1 cellular context compared by ENCODE assay signal in the genomic region with DNA sequence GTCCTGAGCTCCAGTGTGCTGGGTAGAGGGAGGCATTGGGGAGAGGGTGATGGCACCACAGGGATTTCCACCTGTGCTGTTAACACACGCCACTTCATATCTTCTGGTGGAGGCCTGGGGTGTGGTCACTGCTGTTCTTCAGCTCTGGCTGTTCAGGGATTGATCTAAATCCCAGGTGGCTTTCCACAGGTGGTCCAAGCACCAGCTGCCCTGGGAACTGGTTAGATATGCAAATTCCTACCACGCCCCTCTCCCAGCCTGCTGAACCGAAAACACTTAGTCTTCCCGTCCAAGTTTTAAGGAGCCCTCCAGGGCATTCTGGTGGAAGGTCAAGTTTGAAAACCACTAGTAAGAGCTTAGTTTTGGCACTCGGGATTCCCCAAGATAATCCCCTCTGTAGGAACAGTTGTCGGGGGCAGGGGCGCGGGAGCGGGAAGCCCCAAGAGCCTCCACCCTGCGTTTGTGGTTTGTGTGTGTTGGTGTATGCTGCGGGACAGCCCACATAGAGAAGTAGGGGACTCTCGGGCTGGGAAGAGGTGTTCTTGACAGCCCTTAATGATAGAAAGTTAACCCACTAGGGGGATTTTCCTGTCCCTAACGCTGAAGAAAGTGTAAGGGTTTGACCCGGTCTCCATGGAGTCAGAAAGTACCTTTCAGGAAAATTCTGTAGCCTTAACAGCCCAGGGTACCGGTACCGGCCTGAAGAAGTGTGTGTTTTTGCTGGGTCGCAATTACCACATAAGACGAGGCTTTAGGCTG.
TF ChIP-seq lines count a peak whose summit lies in the region.

No MANE protein-coding gene starts in this region.

TF ChIP-seq in GM23338, 12 proteins besides CTCF, POLR2A, EP300 and RAD21 (continued from another document):
- TF ChIP-seq, protein P1, sequence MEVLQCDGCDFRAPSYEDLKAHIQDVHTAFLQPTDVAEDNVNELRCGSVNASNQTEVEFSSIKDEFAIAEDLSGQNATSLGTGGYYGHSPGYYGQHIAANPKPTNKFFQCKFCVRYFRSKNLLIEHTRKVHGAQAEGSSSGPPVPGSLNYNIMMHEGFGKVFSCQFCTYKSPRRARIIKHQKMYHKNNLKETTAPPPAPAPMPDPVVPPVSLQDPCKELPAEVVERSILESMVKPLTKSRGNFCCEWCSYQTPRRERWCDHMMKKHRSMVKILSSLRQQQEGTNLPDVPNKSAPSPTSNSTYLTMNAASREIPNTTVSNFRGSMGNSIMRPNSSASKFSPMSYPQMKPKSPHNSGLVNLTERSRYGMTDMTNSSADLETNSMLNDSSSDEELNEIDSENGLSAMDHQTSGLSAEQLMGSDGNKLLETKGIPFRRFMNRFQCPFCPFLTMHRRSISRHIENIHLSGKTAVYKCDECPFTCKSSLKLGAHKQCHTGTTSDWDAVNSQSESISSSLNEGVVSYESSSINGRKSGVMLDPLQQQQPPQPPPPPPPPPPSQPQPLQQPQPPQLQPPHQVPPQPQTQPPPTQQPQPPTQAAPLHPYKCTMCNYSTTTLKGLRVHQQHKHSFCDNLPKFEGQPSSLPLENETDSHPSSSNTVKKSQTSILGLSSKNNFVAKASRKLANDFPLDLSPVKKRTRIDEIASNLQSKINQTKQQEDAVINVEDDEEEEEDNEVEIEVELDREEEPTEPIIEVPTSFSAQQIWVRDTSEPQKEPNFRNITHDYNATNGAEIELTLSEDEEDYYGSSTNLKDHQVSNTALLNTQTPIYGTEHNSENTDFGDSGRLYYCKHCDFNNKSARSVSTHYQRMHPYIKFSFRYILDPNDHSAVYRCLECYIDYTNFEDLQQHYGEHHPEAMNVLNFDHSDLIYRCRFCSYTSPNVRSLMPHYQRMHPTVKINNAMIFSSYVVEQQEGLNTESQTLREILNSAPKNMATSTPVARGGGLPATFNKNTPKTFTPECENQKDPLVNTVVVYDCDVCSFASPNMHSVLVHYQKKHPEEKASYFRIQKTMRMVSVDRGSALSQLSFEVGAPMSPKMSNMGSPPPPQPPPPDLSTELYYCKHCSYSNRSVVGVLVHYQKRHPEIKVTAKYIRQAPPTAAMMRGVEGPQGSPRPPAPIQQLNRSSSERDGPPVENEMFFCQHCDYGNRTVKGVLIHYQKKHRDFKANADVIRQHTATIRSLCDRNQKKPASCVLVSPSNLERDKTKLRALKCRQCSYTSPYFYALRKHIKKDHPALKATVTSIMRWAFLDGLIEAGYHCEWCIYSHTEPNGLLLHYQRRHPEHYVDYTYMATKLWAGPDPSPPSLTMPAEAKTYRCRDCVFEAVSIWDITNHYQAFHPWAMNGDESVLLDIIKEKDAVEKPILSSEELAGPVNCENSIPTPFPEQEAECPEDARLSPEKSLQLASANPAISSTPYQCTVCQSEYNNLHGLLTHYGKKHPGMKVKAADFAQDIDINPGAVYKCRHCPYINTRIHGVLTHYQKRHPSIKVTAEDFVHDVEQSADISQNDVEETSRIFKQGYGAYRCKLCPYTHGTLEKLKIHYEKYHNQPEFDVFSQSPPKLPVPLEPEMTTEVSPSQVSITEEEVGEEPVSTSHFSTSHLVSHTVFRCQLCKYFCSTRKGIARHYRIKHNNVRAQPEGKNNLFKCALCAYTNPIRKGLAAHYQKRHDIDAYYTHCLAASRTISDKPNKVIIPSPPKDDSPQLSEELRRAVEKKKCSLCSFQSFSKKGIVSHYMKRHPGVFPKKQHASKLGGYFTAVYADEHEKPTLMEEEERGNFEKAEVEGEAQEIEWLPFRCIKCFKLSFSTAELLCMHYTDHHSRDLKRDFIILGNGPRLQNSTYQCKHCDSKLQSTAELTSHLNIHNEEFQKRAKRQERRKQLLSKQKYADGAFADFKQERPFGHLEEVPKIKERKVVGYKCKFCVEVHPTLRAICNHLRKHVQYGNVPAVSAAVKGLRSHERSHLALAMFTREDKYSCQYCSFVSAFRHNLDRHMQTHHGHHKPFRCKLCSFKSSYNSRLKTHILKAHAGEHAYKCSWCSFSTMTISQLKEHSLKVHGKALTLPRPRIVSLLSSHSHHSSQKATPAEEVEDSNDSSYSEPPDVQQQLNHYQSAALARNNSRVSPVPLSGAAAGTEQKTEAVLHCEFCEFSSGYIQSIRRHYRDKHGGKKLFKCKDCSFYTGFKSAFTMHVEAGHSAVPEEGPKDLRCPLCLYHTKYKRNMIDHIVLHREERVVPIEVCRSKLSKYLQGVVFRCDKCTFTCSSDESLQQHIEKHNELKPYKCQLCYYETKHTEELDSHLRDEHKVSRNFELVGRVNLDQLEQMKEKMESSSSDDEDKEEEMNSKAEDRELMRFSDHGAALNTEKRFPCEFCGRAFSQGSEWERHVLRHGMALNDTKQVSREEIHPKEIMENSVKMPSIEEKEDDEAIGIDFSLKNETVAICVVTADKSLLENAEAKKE (CRISPR knock-in tag; IDR thresholded peaks at IDR 0.05): no peak
